ENCODE assay signal across 10 cellular contexts in genomic region chr2:173831312-173832229, GRCh38.
A peak's percentile ranks its signal among the peaks of the same experiment; 100 is the strongest.
DNase-seq lines count a peak whose midpoint lies in the region; ATAC-seq and TF ChIP-seq lines count a peak whose summit lies in the region.
"Had no signal": no experiment of that assay in that cellular context is flagged by ENCODE, and none has a peak within 500 bp of the region (broad histone marks: within the 10 kb centered on the region; RNA-seq: fewer than 3 reads in every experiment).

No MANE protein-coding gene starts in this region.

- no peak for TF ChIP-seq POLR2A in IMR-90 (IDR thresholded peaks at IDR 0.05; ENCODE audit: low read depth, low read length)
- no peak for TF ChIP-seq POLR2A in transverse colon (IDR thresholded peaks at IDR 0.05)

- no peak overlapping the region for H2BK20ac ChIP-seq in IMR-90 (ENCODE audit: low read depth, low read length)

- no peak overlapping the region for H3K9ac ChIP-seq in IMR-90 (ENCODE audit: low read depth, low read length)

- H3K36me3 Mint-ChIP-seq in effector memory CD8-positive, alpha-beta T cell (ENCODE audit: insufficient read depth): peaks cover 3% of the 10 kb centered on the region
- no peaks in the 10 kb centered on the region for H3K36me3 Mint-ChIP-seq in activated T-helper 17 cell treated with anti-CD3 and anti-CD28 coated beads, Interleukin-2, amount 50 U/mL, for 72 hours (ENCODE audit: low read depth)

- H3K27me3 Mint-ChIP-seq in effector memory CD8-positive, alpha-beta T cell: peaks cover 46 to 64% of the 10 kb centered on the region in 2 donors
- peaks cover 17% of the 10 kb centered on the region for H3K27me3 Mint-ChIP-seq in activated T-helper 17 cell treated with anti-CD3 and anti-CD28 coated beads, Interleukin-2, amount 50 U/mL, for 72 hours

- WGBS in IMR-90 (ENCODE audit: extremely low coverage in 2 of 2, insufficient read length in 1 of 2), 2 experiments: 28% methylated on average over 3 of the region's 11 CpGs; no CpG with 5 or more reads in 1 of the 2 experiments
- WGBS in mesodermal cell (ENCODE audit: insufficient coverage in 2 of 2), 2 experiments: 87 to 89% methylated on average over 5 to 7 of the region's 11 CpGs
- WGBS in transverse colon (ENCODE audit: low coverage in 1 of 2), 2 donors: 76 to 81% methylated on average over 5 to 11 of the region's 11 CpGs

- H3K27me3 ChIP-seq in IMR-90 (ENCODE audit: control insufficient read depth, insufficient read depth, low read length) (peaks cover 9% of the 10 kb centered on the region; the same call in 1 of the 2 replicates), transverse colon (no peaks in the 10 kb centered on the region)

- CTCF ChIA-PET in IMR-90 (lab: Yijun Ruan, JAX): no interaction called here

- H4K5ac ChIP-seq in IMR-90 (ENCODE audit: low read depth, low read length): no peak overlapping the region

- intact Hi-C loops in IMR-90 (cut with micrococcal nuclease): no loop called here
- intact Hi-C loops in transverse colon (cut with DNase I; ENCODE audit: low total_unique reads): no loop called here

- no peak overlapping the region for H3K4me3 ChIP-seq in IMR-90 (ENCODE audit: insufficient read depth, low read depth, low read length)
- no peak overlapping the region for H3K4me3 ChIP-seq in mesodermal cell (ENCODE audit: extremely low read depth, insufficient read depth, low read length, poor library complexity, severe bottlenecking)
- no peak overlapping the region for H3K4me3 ChIP-seq in transverse colon

- H3K9me3 ChIP-seq in IMR-90 (ENCODE audit: control insufficient read depth, insufficient read depth, low read length) (no peaks in the 10 kb centered on the region), mesodermal cell (ENCODE audit: control insufficient read depth, low read length) (no peaks in the 10 kb centered on the region), transverse colon (no peaks in the 10 kb centered on the region)

- POLR2A ChIA-PET in IMR-90 (lab: Charles Lee; ENCODE audit: unreplicated experiment): no interaction called here

- H2BK15ac ChIP-seq in IMR-90 (ENCODE audit: low read depth, low read length): no peak overlapping the region

- H4K20me1 ChIP-seq in IMR-90 (ENCODE audit: insufficient read depth, low read length): no peaks in the 10 kb centered on the region

- peak; percentile 91 for ATAC-seq in IMR-90 (ENCODE audit: low read depth)
- ATAC-seq in effector memory CD8-positive, alpha-beta T cell (replicated peaks): no peak
- no peak for ATAC-seq in activated T-helper 17 cell treated with anti-CD3 and anti-CD28 coated beads, Interleukin-2, amount 50 U/mL, for 72 hours (replicated peaks)

- H3K9me3 Mint-ChIP-seq in effector memory CD8-positive, alpha-beta T cell: no peaks in the 10 kb centered on the region
- no peaks in the 10 kb centered on the region for H3K9me3 Mint-ChIP-seq in activated T-helper 17 cell treated with anti-CD3 and anti-CD28 coated beads, Interleukin-2, amount 50 U/mL, for 72 hours

- H2BK5ac ChIP-seq in IMR-90 (ENCODE audit: low read depth, low read length, poor library complexity, severe bottlenecking): no peak overlapping the region

- H3K4me1 Mint-ChIP-seq in effector memory CD8-positive, alpha-beta T cell (ENCODE audit: low read depth in 2 of 2): no peaks in the 10 kb centered on the region
- H3K4me1 Mint-ChIP-seq in activated T-helper 17 cell treated with anti-CD3 and anti-CD28 coated beads, Interleukin-2, amount 50 U/mL, for 72 hours: no peaks in the 10 kb centered on the region

- peak overlapping the region; percentile 78 for H2AFZ ChIP-seq in IMR-90 (replicated peaks; ENCODE audit: low read length, poor library complexity)

- peak overlapping the region; percentile 26 for H2AK9ac ChIP-seq in IMR-90 (replicated peaks; ENCODE audit: low read depth, low read length, poor library complexity)

- H2BK120ac ChIP-seq in IMR-90 (ENCODE audit: low read depth, low read length): no peak overlapping the region

- H3K4ac ChIP-seq in IMR-90 (ENCODE audit: low read depth, low read length): no peak overlapping the region

- dilution Hi-C loops in IMR-90 (cut with HindIII; ENCODE audit: low sequenced_read_pairs, unreplicated experiment): no loop called here

- H3K4me1 ChIP-seq in IMR-90 (ENCODE audit: control insufficient read depth, insufficient read depth, low read length) (peaks cover 5% of the 10 kb centered on the region), mesodermal cell (ENCODE audit: control insufficient read depth, insufficient read depth, low read length, poor library complexity, severe bottlenecking) (peaks cover 17% of the 10 kb centered on the region), transverse colon (peaks cover 3 to 33% (median 17%) of the 10 kb centered on the region in 4 donors)

- H3K23ac ChIP-seq in IMR-90 (ENCODE audit: low read depth, low read length): no peak overlapping the region

- TF ChIP-seq EP300 in transverse colon (IDR thresholded peaks at IDR 0.05; ENCODE audit: low read depth): no peak

- H3K79me1 ChIP-seq in IMR-90 (ENCODE audit: low read depth in 1 of 2, low read length in 2 of 2): no peaks in the 10 kb centered on the region

- no peak overlapping the region for H3K4me3 Mint-ChIP-seq in effector memory CD8-positive, alpha-beta T cell
- H3K4me3 Mint-ChIP-seq in activated T-helper 17 cell treated with anti-CD3 and anti-CD28 coated beads, Interleukin-2, amount 50 U/mL, for 72 hours: no peak overlapping the region

- H3K9me1 ChIP-seq in IMR-90 (ENCODE audit: insufficient read depth, low read length): no peaks in the 10 kb centered on the region

- in situ Hi-C loops in IMR-90 (cut with MboI; ENCODE audit: low sequenced_read_pairs): no loop called here
- in situ Hi-C loops in transverse colon (cut with MboI; ENCODE audit: low pct_ligation_motif_present in 1 of 4, low pct_unique_long_range_greater_than_20kb in 1 of 4, low sequenced_read_pairs in 3 of 4): no loop called here

- BruUV-seq in IMR-90 (replicated peaks; lab: Mats Ljungman, UMichigan): no TSS peak

- no peak overlapping the region for H4K91ac ChIP-seq in IMR-90 (ENCODE audit: insufficient read depth, low read depth, low read length)

- no peak overlapping the region for H4K8ac ChIP-seq in IMR-90 (ENCODE audit: low read depth in 2 of 2, low read length in 2 of 2)

- TF ChIP-seq RAD21 in IMR-90 (IDR thresholded peaks at IDR 0.05; ENCODE audit: low read length): no peak

- H3K27ac ChIP-seq in IMR-90 (ENCODE audit: insufficient read depth, low read length) (0 out of 2 replicates have a peak overlapping the region, but pooled peaks have one; percentile 2), mesodermal cell (ENCODE audit: low read depth, low read length, severe bottlenecking) (peak overlapping the region; percentile 50), transverse colon (peak overlapping the region in 1 of 4 donors; percentile 45)

- H3K36me3 ChIP-seq in IMR-90 (ENCODE audit: control insufficient read depth, insufficient read depth, low read length) (no peaks in the 10 kb centered on the region), mesodermal cell (ENCODE audit: control insufficient read depth, insufficient read depth, low read length) (no peaks in the 10 kb centered on the region), transverse colon (no peaks in the 10 kb centered on the region)

- no peak overlapping the region for H3K27ac Mint-ChIP-seq in effector memory CD8-positive, alpha-beta T cell
- H3K27ac Mint-ChIP-seq in activated T-helper 17 cell treated with anti-CD3 and anti-CD28 coated beads, Interleukin-2, amount 50 U/mL, for 72 hours: no peak overlapping the region

- DNase-seq in IMR-90: peak; percentile 68
- peak; percentile 61 for DNase-seq in fibroblast of the conjunctiva (ENCODE audit: low read depth)
- DNase-seq in transverse colon: peak; percentile 17
- no peak for DNase-seq in stimulated activated CD4-positive, alpha-beta T cell treated with anti-CD3 and anti-CD28 coated beads, Interleukin-2, amount 100 ng/mL, for 48 hours
- no peak for DNase-seq in effector memory CD8-positive, alpha-beta T cell
- DNase-seq in NCI-H82 treated with DMSO at 0.1 percent for 48 hours (lab: John Stamatoyannopoulos, UW; ENCODE audit: unreplicated experiment): no peak
- DNase-seq: erythroblast, nucleus accumbens had no signal

- H3K4me2 ChIP-seq in IMR-90 (ENCODE audit: low read depth, low read length): peak overlapping the region; percentile 20; the same call in 1 of the 2 replicates

- H2AK5ac ChIP-seq in IMR-90 (ENCODE audit: low read depth, low read length): no peak overlapping the region

- no peak overlapping the region for H3K18ac ChIP-seq in IMR-90 (ENCODE audit: low read depth, low read length)

- no peak overlapping the region for H3K14ac ChIP-seq in IMR-90 (replicated peaks; ENCODE audit: low read depth, low read length)

- H3K56ac ChIP-seq in IMR-90 (ENCODE audit: extremely low read depth, insufficient read depth, low read length): no peak overlapping the region

- TF ChIP-seq CTCF in IMR-90 (conservative IDR thresholded peaks at IDR 0.05; ENCODE audit: low read depth, low read length): no peak
- TF ChIP-seq CTCF in transverse colon (IDR thresholded peaks at IDR 0.05): no peak

TF ChIP-seq in IMR-90, 13 proteins besides CTCF, POLR2A, EP300 and RAD21:
- TF ChIP-seq, protein P1, sequence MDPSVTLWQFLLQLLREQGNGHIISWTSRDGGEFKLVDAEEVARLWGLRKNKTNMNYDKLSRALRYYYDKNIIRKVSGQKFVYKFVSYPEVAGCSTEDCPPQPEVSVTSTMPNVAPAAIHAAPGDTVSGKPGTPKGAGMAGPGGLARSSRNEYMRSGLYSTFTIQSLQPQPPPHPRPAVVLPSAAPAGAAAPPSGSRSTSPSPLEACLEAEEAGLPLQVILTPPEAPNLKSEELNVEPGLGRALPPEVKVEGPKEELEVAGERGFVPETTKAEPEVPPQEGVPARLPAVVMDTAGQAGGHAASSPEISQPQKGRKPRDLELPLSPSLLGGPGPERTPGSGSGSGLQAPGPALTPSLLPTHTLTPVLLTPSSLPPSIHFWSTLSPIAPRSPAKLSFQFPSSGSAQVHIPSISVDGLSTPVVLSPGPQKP (IDR thresholded peaks at IDR 0.05; ENCODE audit: borderline replicate concordance, low read depth, low read length): no peak
- 0 out of 2 replicates have a peak, but pooled peaks have one; percentile 12 for TF ChIP-seq FOS (IDR thresholded peaks at IDR 0.05; ENCODE audit: low read depth, low read length)

Comparison
In these comparisons a context has a peak if more than half of its experiments do, and no peak if none do; other contexts are left out.
1. DNase-seq: peak in IMR-90 (single experiment), fibroblast of the conjunctiva (single experiment) and transverse colon (single experiment); none in stimulated activated CD4-positive, alpha-beta T cell treated with anti-CD3 and anti-CD28 coated beads, Interleukin-2, amount 100 ng/mL, for 48 hours (0 of 2), effector memory CD8-positive, alpha-beta T cell (0 of 3) and NCI-H82 treated with DMSO at 0.1 percent for 48 hours (single experiment).